15 cellular contexts compared by ENCODE assay signal in genomic region chr13:113420833-113421600, GRCh38. TPM values are rescaled to one million over a fixed set of nuclear protein-coding genes. Genes with fewer than 3 reads are reported as not detected.
DNase-seq lines count a peak whose midpoint lies in the region; ATAC-seq and TF ChIP-seq lines count a peak whose summit lies in the region.
"Had no signal": no experiment of that assay in that cellular context is flagged by ENCODE, and none has a peak within 500 bp of the region (broad histone marks: within the 10 kb centered on the region; RNA-seq: fewer than 3 reads in every experiment).

No MANE protein-coding gene starts in this region.

- peaks cover 0 to 56% (median 3%) of the 10 kb centered on the region in 9 donors for H3K36me3 ChIP-seq in heart right ventricle
- no peaks in the 10 kb centered on the region for H3K36me3 ChIP-seq in tibial artery
- H3K36me3 ChIP-seq in left lung = no peaks in the 10 kb centered on the region
- H3K36me3 ChIP-seq: ovary had no signal

- H3K36me3 Mint-ChIP-seq in activated CD8-positive, alpha-beta memory T cell treated with anti-CD3 and anti-CD28 coated beads, Interleukin-2, amount 10 ng/mL, durations not matched to agents 7 days and 5 days = no peaks in the 10 kb centered on the region
- H3K36me3 Mint-ChIP-seq: CD8-positive, alpha-beta T cell had no signal

- H3K9me3 ChIP-seq in heart right ventricle = no peaks in the 10 kb centered on the region
- H3K9me3 ChIP-seq in tibial artery = no peaks in the 10 kb centered on the region
- no peaks in the 10 kb centered on the region for H3K9me3 ChIP-seq in left lung
- H3K9me3 ChIP-seq: ovary had no signal

- no peaks in the 10 kb centered on the region for H3K9me3 Mint-ChIP-seq in activated CD8-positive, alpha-beta memory T cell treated with anti-CD3 and anti-CD28 coated beads, Interleukin-2, amount 10 ng/mL, durations not matched to agents 7 days and 5 days (ENCODE audit: low read depth)
- H3K9me3 Mint-ChIP-seq: activated T-helper 2 cell treated with anti-CD3 and anti-CD28 coated beads, Interferon-gamma antibody, Interleukin-2, Interleukin-4, amounts not matched to agents 10 μg/mL and 5 μg/mL and 100 μg/mL, durations not matched to agents 14 hours and 24 hours and 36 hours; CD8-positive, alpha-beta T cell; endodermal cell had no signal

- intact Hi-C loops in heart right ventricle (cut with DNase I) = no loop called here
- intact Hi-C loops in tibial artery (cut with DNase I; ENCODE audit: low total_unique reads) = no loop called here
- intact Hi-C loops in left lung (cut with DNase I) = no loop called here

- H3K27me3 ChIP-seq in heart right ventricle (no peaks in the 10 kb centered on the region), tibial artery (no peaks in the 10 kb centered on the region), left lung (peaks cover 0 to 11% of the 10 kb centered on the region in 2 donors)
- H3K27me3 ChIP-seq: ovary had no signal

- ATAC-seq in activated CD8-positive, alpha-beta memory T cell treated with anti-CD3 and anti-CD28 coated beads, Interleukin-2, amount 10 ng/mL, durations not matched to agents 7 days and 5 days = peak; percentile 30
- ATAC-seq in heart right ventricle (peak in 6 of 8 donors; percentile 15 to 43 (median 30)), left lung (no peak), HG03460 (IDR thresholded peaks at IDR 0.05; ENCODE audit: unreplicated experiment) (no peak)
- ATAC-seq: CD8-positive, alpha-beta T cell had no signal

- H3K27ac Mint-ChIP-seq in activated CD8-positive, alpha-beta memory T cell treated with anti-CD3 and anti-CD28 coated beads, Interleukin-2, amount 10 ng/mL, durations not matched to agents 7 days and 5 days = no peak overlapping the region
- H3K27ac Mint-ChIP-seq: activated T-helper 2 cell treated with anti-CD3 and anti-CD28 coated beads, Interferon-gamma antibody, Interleukin-2, Interleukin-4, amounts not matched to agents 10 μg/mL and 5 μg/mL and 100 μg/mL, durations not matched to agents 14 hours and 24 hours and 36 hours; CD8-positive, alpha-beta T cell; endodermal cell had no signal

- H3K27ac ChIP-seq in heart right ventricle (no peak overlapping the region), tibial artery (peak overlapping the region; percentile 73 to 79), left lung (peak overlapping the region in 1 of 2 donors; percentile 13)

- DNase-seq in activated CD8-positive, alpha-beta memory T cell treated with anti-CD3 and anti-CD28 coated beads, Interleukin-2, amount 10 ng/mL, durations not matched to agents 7 days and 5 days = no peak
- no peak for DNase-seq in activated CD8-positive, alpha-beta memory T cell treated with anti-CD3 and anti-CD28 coated beads, Interleukin-2, amount 50 U/mL, for 4 hours
- DNase-seq in NCI-H69 (lab: John Stamatoyannopoulos, UW) = peak; percentile 39
- DNase-seq in heart right ventricle = no peak
- DNase-seq in tibial artery = no peak
- DNase-seq in left lung = no peak
- DNase-seq in NCI-H1105 (lab: John Stamatoyannopoulos, UW) = no peak
- DNase-seq: CD8-positive, alpha-beta T cell; endodermal cell; NCI-H187 treated with DMSO at 0.1 percent for 48 hours; NCI-H510A treated with DMSO at 0.1 percent for 48 hours; small intestine had no signal

- TF ChIP-seq CTCF in heart right ventricle (IDR thresholded peaks at IDR 0.05) (no peak), tibial artery (IDR thresholded peaks at IDR 0.05) (no peak), left lung (IDR thresholded peaks at IDR 0.05) (no peak)

- no peaks in the 10 kb centered on the region for H3K4me1 Mint-ChIP-seq in activated CD8-positive, alpha-beta memory T cell treated with anti-CD3 and anti-CD28 coated beads, Interleukin-2, amount 10 ng/mL, durations not matched to agents 7 days and 5 days
- H3K4me1 Mint-ChIP-seq: endodermal cell had no signal

- H3K4me1 ChIP-seq in heart right ventricle = no peaks in the 10 kb centered on the region
- peaks cover 0 to 21% (median 12%) of the 10 kb centered on the region in 4 donors for H3K4me1 ChIP-seq in tibial artery
- no peaks in the 10 kb centered on the region for H3K4me1 ChIP-seq in left lung

- no peak overlapping the region for H3K4me3 Mint-ChIP-seq in activated CD8-positive, alpha-beta memory T cell treated with anti-CD3 and anti-CD28 coated beads, Interleukin-2, amount 10 ng/mL, durations not matched to agents 7 days and 5 days
- H3K4me3 Mint-ChIP-seq: CD8-positive, alpha-beta T cell; endodermal cell had no signal

- WGBS in heart right ventricle, 2 donors = 77% methylated on average over 32 to 36 of the region's 38 CpGs

- CTCF ChIA-PET in activated CD8-positive, alpha-beta memory T cell treated with anti-CD3 and anti-CD28 coated beads, Interleukin-2, amount 10 ng/mL, durations not matched to agents 7 days and 5 days (lab: Charles Lee) = no interaction called here

- no peaks in the 10 kb centered on the region for H3K27me3 Mint-ChIP-seq in activated CD8-positive, alpha-beta memory T cell treated with anti-CD3 and anti-CD28 coated beads, Interleukin-2, amount 10 ng/mL, durations not matched to agents 7 days and 5 days

- H3K4me3 ChIP-seq in heart right ventricle (no peak overlapping the region), tibial artery (no peak overlapping the region), left lung (no peak overlapping the region)
- H3K4me3 ChIP-seq: ovary had no signal

RNA-seq across cellular contexts. Expression of gene ADPRHL1, which starts 32.3 kb away (rescaled TPM):
- total RNA-seq in activated CD8-positive, alpha-beta memory T cell treated with anti-CD3 and anti-CD28 coated beads, Interleukin-2, amount 10 ng/mL, durations not matched to agents 7 days and 5 days = 1 to 10 TPM in 1 of 2 experiments, under 1 TPM in 1; 0.96 to 1.3 TPM
- total RNA-seq in heart right ventricle (100 to 1,000 TPM; 381 to 939 (median 762) TPM), left lung (1 to 10 TPM; 2.0 to 2.3 TPM)
- polyA plus RNA-seq in heart right ventricle = 100 to 1,000 TPM; 163 to 192 TPM

RNA-seq across cellular contexts. Expression of gene GRTP1, which starts 57.1 kb away (rescaled TPM):
- total RNA-seq in activated CD8-positive, alpha-beta memory T cell treated with anti-CD3 and anti-CD28 coated beads, Interleukin-2, amount 10 ng/mL, durations not matched to agents 7 days and 5 days = not detected
- 1 to 10 TPM in 3 of 10 donors, under 1 TPM in 7; 0.30 to 1.8 (median 0.78) TPM for total RNA-seq in heart right ventricle
- 1 to 10 TPM; 1.9 to 3.2 TPM for polyA plus RNA-seq in heart right ventricle
- total RNA-seq in left lung = 1 to 10 TPM; 6.7 to 7.1 TPM
- total RNA-seq: activated T-helper 2 cell treated with anti-CD3 and anti-CD28 coated beads, Interferon-gamma antibody, Interleukin-2, Interleukin-4, amounts not matched to agents 10 μg/mL and 5 μg/mL and 100 μg/mL, durations not matched to agents 14 hours and 24 hours and 36 hours; CD8-positive, alpha-beta T cell had no signal

Comparison
In these comparisons a context has a peak if more than half of its experiments do, and no peak if none do; other contexts are left out.
1. ATAC-seq: peak in activated CD8-positive, alpha-beta memory T cell treated with anti-CD3 and anti-CD28 coated beads, Interleukin-2, amount 10 ng/mL, durations not matched to agents 7 days and 5 days (single experiment) and heart right ventricle (6 of 8); none in left lung (single experiment) and HG03460 (single experiment).
2. H3K27ac ChIP-seq: peak in tibial artery (2 of 2); none in heart right ventricle (0 of 10).
3. RNA of gene ADPRHL1, which starts 32.3 kb away (total RNA-seq): 381 to 939 TPM in heart right ventricle; 2.0 to 2.3 TPM in left lung and 0.96 to 1.3 TPM in activated CD8-positive, alpha-beta memory T cell treated with anti-CD3 and anti-CD28 coated beads, Interleukin-2, amount 10 ng/mL, durations not matched to agents 7 days and 5 days; every median in the first group is over 100 times any median in the second.